In the genomic region with DNA sequence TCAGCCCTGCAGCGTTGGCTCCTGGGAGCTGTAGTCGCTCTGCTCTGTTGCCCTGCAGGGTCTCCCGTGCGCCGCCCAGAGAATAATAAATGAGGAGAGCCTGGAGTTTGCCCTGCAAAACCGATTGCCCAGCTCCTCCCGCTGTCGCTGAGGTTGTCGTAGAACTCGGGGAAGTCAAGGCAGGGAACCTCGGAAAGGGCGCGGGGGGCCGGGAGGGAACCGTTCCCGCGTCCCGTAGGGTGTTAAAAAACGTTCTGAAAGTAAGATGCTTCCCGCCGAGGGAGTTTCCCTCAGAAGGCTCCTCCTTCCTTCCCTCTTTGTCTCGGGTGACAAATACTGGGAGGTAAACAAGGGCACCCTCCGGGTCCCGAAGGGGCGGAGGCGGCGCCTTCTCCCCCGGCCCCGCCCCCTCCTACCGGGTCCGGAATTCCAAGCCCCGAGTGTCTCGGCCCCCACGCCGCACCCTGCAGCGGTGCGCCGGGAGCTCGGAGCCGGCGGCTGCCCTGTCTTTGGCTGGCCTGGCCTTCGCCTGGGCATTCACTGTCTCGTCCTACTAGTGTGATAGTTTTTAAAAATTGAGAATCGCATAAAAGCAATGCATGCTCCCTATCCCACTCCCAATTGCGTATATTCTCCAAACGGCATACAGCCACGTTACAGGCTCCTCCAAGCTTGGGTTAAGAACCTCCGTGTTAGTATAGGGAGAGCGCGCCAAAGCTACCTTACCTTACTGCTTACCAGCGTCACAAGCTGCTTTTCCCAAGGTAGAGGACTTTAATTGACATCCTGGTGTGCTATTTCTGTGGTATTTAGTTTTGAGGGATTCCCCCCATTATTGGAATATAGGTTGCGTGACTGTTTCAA, we compare ENCODE assay signal across 1 cellular context.
TF ChIP-seq lines count a peak whose summit lies in the region.

No MANE protein-coding gene starts in this region.

TF ChIP-seq in HepG2, 621 proteins besides CTCF, POLR2A, EP300 and RAD21 (continued from another document and continues in another):
- TF ChIP-seq, protein P1, sequence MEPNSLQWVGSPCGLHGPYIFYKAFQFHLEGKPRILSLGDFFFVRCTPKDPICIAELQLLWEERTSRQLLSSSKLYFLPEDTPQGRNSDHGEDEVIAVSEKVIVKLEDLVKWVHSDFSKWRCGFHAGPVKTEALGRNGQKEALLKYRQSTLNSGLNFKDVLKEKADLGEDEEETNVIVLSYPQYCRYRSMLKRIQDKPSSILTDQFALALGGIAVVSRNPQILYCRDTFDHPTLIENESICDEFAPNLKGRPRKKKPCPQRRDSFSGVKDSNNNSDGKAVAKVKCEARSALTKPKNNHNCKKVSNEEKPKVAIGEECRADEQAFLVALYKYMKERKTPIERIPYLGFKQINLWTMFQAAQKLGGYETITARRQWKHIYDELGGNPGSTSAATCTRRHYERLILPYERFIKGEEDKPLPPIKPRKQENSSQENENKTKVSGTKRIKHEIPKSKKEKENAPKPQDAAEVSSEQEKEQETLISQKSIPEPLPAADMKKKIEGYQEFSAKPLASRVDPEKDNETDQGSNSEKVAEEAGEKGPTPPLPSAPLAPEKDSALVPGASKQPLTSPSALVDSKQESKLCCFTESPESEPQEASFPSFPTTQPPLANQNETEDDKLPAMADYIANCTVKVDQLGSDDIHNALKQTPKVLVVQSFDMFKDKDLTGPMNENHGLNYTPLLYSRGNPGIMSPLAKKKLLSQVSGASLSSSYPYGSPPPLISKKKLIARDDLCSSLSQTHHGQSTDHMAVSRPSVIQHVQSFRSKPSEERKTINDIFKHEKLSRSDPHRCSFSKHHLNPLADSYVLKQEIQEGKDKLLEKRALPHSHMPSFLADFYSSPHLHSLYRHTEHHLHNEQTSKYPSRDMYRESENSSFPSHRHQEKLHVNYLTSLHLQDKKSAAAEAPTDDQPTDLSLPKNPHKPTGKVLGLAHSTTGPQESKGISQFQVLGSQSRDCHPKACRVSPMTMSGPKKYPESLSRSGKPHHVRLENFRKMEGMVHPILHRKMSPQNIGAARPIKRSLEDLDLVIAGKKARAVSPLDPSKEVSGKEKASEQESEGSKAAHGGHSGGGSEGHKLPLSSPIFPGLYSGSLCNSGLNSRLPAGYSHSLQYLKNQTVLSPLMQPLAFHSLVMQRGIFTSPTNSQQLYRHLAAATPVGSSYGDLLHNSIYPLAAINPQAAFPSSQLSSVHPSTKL (CRISPR knock-in tag; IDR thresholded peaks at IDR 0.05): peak; percentile 38; the same call in 1 of the 2 replicates
- TF ChIP-seq GFI1 (CRISPR knock-in tag; IDR thresholded peaks at IDR 0.05; ENCODE audit: borderline replicate concordance): peak; percentile 3; the same call in 1 of the 2 replicates
- no peak for TF ChIP-seq NFE2L1 (CRISPR knock-in tag; IDR thresholded peaks at IDR 0.05; ENCODE audit: borderline replicate concordance)
- TF ChIP-seq, protein P2, sequence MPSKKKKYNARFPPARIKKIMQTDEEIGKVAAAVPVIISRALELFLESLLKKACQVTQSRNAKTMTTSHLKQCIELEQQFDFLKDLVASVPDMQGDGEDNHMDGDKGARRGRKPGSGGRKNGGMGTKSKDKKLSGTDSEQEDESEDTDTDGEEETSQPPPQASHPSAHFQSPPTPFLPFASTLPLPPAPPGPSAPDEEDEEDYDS (CRISPR knock-in tag; IDR thresholded peaks at IDR 0.05): no peak; the same call in 1 of the 2 replicates
- TF ChIP-seq, protein P3, sequence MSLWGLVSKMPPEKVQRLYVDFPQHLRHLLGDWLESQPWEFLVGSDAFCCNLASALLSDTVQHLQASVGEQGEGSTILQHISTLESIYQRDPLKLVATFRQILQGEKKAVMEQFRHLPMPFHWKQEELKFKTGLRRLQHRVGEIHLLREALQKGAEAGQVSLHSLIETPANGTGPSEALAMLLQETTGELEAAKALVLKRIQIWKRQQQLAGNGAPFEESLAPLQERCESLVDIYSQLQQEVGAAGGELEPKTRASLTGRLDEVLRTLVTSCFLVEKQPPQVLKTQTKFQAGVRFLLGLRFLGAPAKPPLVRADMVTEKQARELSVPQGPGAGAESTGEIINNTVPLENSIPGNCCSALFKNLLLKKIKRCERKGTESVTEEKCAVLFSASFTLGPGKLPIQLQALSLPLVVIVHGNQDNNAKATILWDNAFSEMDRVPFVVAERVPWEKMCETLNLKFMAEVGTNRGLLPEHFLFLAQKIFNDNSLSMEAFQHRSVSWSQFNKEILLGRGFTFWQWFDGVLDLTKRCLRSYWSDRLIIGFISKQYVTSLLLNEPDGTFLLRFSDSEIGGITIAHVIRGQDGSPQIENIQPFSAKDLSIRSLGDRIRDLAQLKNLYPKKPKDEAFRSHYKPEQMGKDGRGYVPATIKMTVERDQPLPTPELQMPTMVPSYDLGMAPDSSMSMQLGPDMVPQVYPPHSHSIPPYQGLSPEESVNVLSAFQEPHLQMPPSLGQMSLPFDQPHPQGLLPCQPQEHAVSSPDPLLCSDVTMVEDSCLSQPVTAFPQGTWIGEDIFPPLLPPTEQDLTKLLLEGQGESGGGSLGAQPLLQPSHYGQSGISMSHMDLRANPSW (CRISPR knock-in tag; IDR thresholded peaks at IDR 0.05; ENCODE audit: borderline replicate concordance): no peak
- TF ChIP-seq ZNF660 (CRISPR knock-in tag; IDR thresholded peaks at IDR 0.05; ENCODE audit: borderline replicate concordance, low read depth): no peak
- TF ChIP-seq, protein P4, sequence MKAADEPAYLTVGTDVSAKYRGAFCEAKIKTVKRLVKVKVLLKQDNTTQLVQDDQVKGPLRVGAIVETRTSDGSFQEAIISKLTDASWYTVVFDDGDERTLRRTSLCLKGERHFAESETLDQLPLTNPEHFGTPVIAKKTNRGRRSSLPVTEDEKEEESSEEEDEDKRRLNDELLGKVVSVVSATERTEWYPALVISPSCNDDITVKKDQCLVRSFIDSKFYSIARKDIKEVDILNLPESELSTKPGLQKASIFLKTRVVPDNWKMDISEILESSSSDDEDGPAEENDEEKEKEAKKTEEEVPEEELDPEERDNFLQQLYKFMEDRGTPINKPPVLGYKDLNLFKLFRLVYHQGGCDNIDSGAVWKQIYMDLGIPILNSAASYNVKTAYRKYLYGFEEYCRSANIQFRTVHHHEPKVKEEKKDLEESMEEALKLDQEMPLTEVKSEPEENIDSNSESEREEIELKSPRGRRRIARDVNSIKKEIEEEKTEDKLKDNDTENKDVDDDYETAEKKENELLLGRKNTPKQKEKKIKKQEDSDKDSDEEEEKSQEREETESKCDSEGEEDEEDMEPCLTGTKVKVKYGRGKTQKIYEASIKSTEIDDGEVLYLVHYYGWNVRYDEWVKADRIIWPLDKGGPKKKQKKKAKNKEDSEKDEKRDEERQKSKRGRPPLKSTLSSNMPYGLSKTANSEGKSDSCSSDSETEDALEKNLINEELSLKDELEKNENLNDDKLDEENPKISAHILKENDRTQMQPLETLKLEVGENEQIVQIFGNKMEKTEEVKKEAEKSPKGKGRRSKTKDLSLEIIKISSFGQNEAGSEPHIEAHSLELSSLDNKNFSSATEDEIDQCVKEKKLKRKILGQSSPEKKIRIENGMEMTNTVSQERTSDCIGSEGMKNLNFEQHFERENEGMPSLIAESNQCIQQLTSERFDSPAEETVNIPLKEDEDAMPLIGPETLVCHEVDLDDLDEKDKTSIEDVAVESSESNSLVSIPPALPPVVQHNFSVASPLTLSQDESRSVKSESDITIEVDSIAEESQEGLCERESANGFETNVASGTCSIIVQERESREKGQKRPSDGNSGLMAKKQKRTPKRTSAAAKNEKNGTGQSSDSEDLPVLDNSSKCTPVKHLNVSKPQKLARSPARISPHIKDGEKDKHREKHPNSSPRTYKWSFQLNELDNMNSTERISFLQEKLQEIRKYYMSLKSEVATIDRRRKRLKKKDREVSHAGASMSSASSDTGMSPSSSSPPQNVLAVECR (CRISPR knock-in tag; IDR thresholded peaks at IDR 0.05; ENCODE audit: borderline replicate concordance): peak; percentile 71
- TF ChIP-seq HOXA9 (CRISPR knock-in tag; IDR thresholded peaks at IDR 0.05; ENCODE audit: borderline replicate concordance): peak; percentile 11; the same call in 1 of the 2 replicates
- no peak for TF ChIP-seq ZNF572 (CRISPR knock-in tag; IDR thresholded peaks at IDR 0.05)
- no peak for TF ChIP-seq ZNF501 (CRISPR knock-in tag; IDR thresholded peaks at IDR 0.05)
- TF ChIP-seq SMYD3 (CRISPR knock-in tag; IDR thresholded peaks at IDR 0.05): no peak
- TF ChIP-seq, protein P5, sequence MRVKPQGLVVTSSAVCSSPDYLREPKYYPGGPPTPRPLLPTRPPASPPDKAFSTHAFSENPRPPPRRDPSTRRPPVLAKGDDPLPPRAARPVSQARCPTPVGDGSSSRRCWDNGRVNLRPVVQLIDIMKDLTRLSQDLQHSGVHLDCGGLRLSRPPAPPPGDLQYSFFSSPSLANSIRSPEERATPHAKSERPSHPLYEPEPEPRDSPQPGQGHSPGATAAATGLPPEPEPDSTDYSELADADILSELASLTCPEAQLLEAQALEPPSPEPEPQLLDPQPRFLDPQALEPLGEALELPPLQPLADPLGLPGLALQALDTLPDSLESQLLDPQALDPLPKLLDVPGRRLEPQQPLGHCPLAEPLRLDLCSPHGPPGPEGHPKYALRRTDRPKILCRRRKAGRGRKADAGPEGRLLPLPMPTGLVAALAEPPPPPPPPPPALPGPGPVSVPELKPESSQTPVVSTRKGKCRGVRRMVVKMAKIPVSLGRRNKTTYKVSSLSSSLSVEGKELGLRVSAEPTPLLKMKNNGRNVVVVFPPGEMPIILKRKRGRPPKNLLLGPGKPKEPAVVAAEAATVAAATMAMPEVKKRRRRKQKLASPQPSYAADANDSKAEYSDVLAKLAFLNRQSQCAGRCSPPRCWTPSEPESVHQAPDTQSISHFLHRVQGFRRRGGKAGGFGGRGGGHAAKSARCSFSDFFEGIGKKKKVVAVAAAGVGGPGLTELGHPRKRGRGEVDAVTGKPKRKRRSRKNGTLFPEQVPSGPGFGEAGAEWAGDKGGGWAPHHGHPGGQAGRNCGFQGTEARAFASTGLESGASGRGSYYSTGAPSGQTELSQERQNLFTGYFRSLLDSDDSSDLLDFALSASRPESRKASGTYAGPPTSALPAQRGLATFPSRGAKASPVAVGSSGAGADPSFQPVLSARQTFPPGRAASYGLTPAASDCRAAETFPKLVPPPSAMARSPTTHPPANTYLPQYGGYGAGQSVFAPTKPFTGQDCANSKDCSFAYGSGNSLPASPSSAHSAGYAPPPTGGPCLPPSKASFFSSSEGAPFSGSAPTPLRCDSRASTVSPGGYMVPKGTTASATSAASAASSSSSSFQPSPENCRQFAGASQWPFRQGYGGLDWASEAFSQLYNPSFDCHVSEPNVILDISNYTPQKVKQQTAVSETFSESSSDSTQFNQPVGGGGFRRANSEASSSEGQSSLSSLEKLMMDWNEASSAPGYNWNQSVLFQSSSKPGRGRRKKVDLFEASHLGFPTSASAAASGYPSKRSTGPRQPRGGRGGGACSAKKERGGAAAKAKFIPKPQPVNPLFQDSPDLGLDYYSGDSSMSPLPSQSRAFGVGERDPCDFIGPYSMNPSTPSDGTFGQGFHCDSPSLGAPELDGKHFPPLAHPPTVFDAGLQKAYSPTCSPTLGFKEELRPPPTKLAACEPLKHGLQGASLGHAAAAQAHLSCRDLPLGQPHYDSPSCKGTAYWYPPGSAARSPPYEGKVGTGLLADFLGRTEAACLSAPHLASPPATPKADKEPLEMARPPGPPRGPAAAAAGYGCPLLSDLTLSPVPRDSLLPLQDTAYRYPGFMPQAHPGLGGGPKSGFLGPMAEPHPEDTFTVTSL (CRISPR knock-in tag; IDR thresholded peaks at IDR 0.05; ENCODE audit: borderline replicate concordance): no peak
- TF ChIP-seq TBX2 (CRISPR knock-in tag; IDR thresholded peaks at IDR 0.05; ENCODE audit: borderline replicate concordance): peak; percentile 6; the same call in 1 of the 2 replicates
- no peak for TF ChIP-seq AKAP8 (CRISPR knock-in tag; IDR thresholded peaks at IDR 0.05)
- no peak for TF ChIP-seq ZKSCAN1 (IDR thresholded peaks at IDR 0.05; ENCODE audit: low read length)
- 0 out of 2 replicates have a peak, but pooled peaks have one; percentile 13 for TF ChIP-seq PITX1 (CRISPR knock-in tag; IDR thresholded peaks at IDR 0.05)
- TF ChIP-seq MEIS2 (CRISPR knock-in tag; IDR thresholded peaks at IDR 0.05): no peak
- TF ChIP-seq ZNF644 (CRISPR knock-in tag; IDR thresholded peaks at IDR 0.05; ENCODE audit: low read depth): no peak
- TF ChIP-seq FOSL1 (CRISPR knock-in tag; IDR thresholded peaks at IDR 0.05; ENCODE audit: borderline replicate concordance): no peak
- TF ChIP-seq, protein P6, sequence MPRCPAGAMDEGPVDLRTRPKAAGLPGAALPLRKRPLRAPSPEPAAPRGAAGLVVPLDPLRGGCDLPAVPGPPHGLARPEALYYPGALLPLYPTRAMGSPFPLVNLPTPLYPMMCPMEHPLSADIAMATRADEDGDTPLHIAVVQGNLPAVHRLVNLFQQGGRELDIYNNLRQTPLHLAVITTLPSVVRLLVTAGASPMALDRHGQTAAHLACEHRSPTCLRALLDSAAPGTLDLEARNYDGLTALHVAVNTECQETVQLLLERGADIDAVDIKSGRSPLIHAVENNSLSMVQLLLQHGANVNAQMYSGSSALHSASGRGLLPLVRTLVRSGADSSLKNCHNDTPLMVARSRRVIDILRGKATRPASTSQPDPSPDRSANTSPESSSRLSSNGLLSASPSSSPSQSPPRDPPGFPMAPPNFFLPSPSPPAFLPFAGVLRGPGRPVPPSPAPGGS (CRISPR knock-in tag; IDR thresholded peaks at IDR 0.05): no peak
- TF ChIP-seq, protein P7, sequence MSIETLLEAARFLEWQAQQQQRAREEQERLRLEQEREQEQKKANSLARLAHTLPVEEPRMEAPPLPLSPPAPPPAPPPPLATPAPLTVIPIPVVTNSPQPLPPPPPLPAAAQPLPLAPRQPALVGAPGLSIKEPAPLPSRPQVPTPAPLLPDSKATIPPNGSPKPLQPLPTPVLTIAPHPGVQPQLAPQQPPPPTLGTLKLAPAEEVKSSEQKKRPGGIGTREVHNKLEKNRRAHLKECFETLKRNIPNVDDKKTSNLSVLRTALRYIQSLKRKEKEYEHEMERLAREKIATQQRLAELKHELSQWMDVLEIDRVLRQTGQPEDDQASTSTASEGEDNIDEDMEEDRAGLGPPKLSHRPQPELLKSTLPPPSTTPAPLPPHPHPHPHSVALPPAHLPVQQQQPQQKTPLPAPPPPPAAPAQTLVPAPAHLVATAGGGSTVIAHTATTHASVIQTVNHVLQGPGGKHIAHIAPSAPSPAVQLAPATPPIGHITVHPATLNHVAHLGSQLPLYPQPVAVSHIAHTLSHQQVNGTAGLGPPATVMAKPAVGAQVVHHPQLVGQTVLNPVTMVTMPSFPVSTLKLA (IDR thresholded peaks at IDR 0.05): no peak
- TF ChIP-seq, protein P8, sequence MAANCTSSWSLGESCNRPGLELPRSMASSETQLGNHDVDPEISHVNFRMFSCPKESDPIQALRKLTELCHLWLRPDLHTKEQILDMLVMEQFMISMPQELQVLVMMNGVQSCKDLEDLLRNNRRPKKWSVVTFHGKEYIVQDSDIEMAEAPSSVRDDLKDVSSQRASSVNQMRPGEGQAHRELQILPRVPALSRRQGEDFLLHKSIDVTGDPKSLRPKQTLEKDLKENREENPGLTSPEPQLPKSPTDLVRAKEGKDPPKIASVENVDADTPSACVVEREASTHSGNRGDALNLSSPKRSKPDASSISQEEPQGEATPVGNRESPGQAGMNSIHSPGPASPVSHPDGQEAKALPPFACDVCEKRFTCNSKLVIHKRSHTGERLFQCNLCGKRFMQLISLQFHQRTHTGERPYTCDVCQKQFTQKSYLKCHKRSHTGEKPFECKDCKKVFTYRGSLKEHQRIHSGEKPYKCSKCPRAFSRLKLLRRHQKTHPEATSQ (CRISPR knock-in tag; IDR thresholded peaks at IDR 0.05; ENCODE audit: borderline replicate concordance): no peak; the same call in 1 of the 2 replicates
- no peak for TF ChIP-seq ZSCAN22 (CRISPR knock-in tag; IDR thresholded peaks at IDR 0.05)
- no peak for TF ChIP-seq ZNF749 (CRISPR knock-in tag; IDR thresholded peaks at IDR 0.05; ENCODE audit: borderline replicate concordance)
- TF ChIP-seq ZBTB42 (CRISPR knock-in tag; IDR thresholded peaks at IDR 0.05): no peak
- TF ChIP-seq ZNF841 (CRISPR knock-in tag; IDR thresholded peaks at IDR 0.05; ENCODE audit: borderline replicate concordance): peak; percentile 22; the same call in 1 of the 2 replicates
- TF ChIP-seq HNRNPUL1 (IDR thresholded peaks at IDR 0.05; ENCODE audit: low read depth, low read length): no peak
- 0 out of 2 replicates have a peak, but pooled peaks have one; percentile 20 for TF ChIP-seq FLYWCH1 (CRISPR knock-in tag; IDR thresholded peaks at IDR 0.05)
